In genomic region chr22:35191412-35191811, GRCh38 we compare ENCODE assay signal across 19 cellular contexts.
DNase-seq lines count a peak whose midpoint lies in the region; ATAC-seq, FAIRE-seq and TF ChIP-seq lines count a peak whose summit lies in the region.
"Had no signal": no experiment of that assay in that cellular context is flagged by ENCODE, and none has a peak within 500 bp of the region (broad histone marks: within the 10 kb centered on the region; RNA-seq: fewer than 3 reads in every experiment).

No MANE protein-coding gene starts in this region.

- no peak overlapping the region for H3K27ac ChIP-seq in astrocyte (ENCODE audit: low read depth, low read length)
- H3K27ac ChIP-seq: epithelial cell of prostate, upper lobe of right lung had no signal

- no peaks in the 10 kb centered on the region for H3K27me3 ChIP-seq in astrocyte (ENCODE audit: insufficient read depth, low read length)
- H3K27me3 ChIP-seq: upper lobe of right lung had no signal

- no peak overlapping the region for H2AFZ ChIP-seq in astrocyte (ENCODE audit: low read depth, low read length)

- H3K36me3 ChIP-seq in astrocyte (ENCODE audit: insufficient read depth, low read length): no peaks in the 10 kb centered on the region
- H3K36me3 ChIP-seq: upper lobe of right lung had no signal

- H3K4me1 ChIP-seq in astrocyte (ENCODE audit: insufficient read depth, low read length): no peaks in the 10 kb centered on the region
- H3K4me1 ChIP-seq: upper lobe of right lung had no signal

- H3K27me3 Mint-ChIP-seq in astrocyte (ENCODE audit: low read depth, unreplicated experiment): peaks cover under 1% of the 10 kb centered on the region

- no peaks in the 10 kb centered on the region for H4K20me1 ChIP-seq in astrocyte (ENCODE audit: insufficient read depth, low read length)

- peak overlapping the region; percentile 8 for H3K4me2 ChIP-seq in astrocyte (ENCODE audit: low read length)

- H3K4me3 ChIP-seq in astrocyte (ENCODE audit: insufficient read depth, low read depth, low read length): no peak overlapping the region
- H3K4me3 ChIP-seq: mucosa of descending colon, upper lobe of right lung had no signal

- no peak overlapping the region for H3K4me3 Mint-ChIP-seq in astrocyte (ENCODE audit: unreplicated experiment)
- H3K4me3 Mint-ChIP-seq in stimulated activated effector memory CD8-positive, alpha-beta T cell treated with anti-CD3 and anti-CD28 coated beads, Interleukin-12 subunit alpha, Interleukin-12 subunit beta, amount 100 ng/mL, for 72 hours: no peak overlapping the region
- H3K4me3 Mint-ChIP-seq: central memory CD8-positive, alpha-beta T cell; H9 had no signal

- H3K9me3 Mint-ChIP-seq in astrocyte (ENCODE audit: unreplicated experiment): peaks cover 13% of the 10 kb centered on the region
- H3K9me3 Mint-ChIP-seq in stimulated activated effector memory CD8-positive, alpha-beta T cell treated with anti-CD3 and anti-CD28 coated beads, Interleukin-12 subunit alpha, Interleukin-12 subunit beta, amount 100 ng/mL, for 72 hours: peaks cover 11% of the 10 kb centered on the region
- H3K9me3 Mint-ChIP-seq: central memory CD8-positive, alpha-beta T cell had no signal

- DNase-seq in AG08395 (ENCODE audit: low spot score) (peak; percentile 36), HT1080 (ENCODE audit: low read depth) (peak; percentile 92), astrocyte (ENCODE audit: low read depth) (peak; percentile 34), glomerular visceral epithelial cell (ENCODE audit: extremely low spot score) (peak; percentile 56), NCI-H1694 (lab: John Stamatoyannopoulos, UW) (no peak)
- DNase-seq in stimulated activated CD4-positive, alpha-beta T cell treated with anti-CD3 and anti-CD28 coated beads, Interleukin-4, amount 100 ng/mL, for 24 hours: no peak
- no peak for DNase-seq in stimulated activated effector memory CD8-positive, alpha-beta T cell treated with anti-CD3 and anti-CD28 coated beads, Interleukin-12 subunit alpha, Interleukin-12 subunit beta, amount 100 ng/mL, for 72 hours (ENCODE audit: low spot score in 2 of 2)
- DNase-seq: activated naive CD4-positive, alpha-beta T cell; DMS53; H9; mucosa of descending colon; NCI-H1436; NCI-H526 treated with DMSO at 0.1 percent for 48 hours; SHP77 treated with DMSO at 0.1 percent for 48 hours; stimulated activated CD8-positive, alpha-beta memory T cell treated with anti-CD3 and anti-CD28 coated beads, Interleukin-4, amount 100 ng/mL, for 48 hours; upper lobe of right lung had no signal

- H3K4me1 Mint-ChIP-seq in astrocyte (ENCODE audit: low read depth, unreplicated experiment): peaks cover 6% of the 10 kb centered on the region
- H3K4me1 Mint-ChIP-seq in stimulated activated effector memory CD8-positive, alpha-beta T cell treated with anti-CD3 and anti-CD28 coated beads, Interleukin-12 subunit alpha, Interleukin-12 subunit beta, amount 100 ng/mL, for 72 hours: no peaks in the 10 kb centered on the region
- H3K4me1 Mint-ChIP-seq: central memory CD8-positive, alpha-beta T cell; H9 had no signal

- H3K9me3 ChIP-seq in astrocyte (ENCODE audit: insufficient read depth, low read depth, low read length): no peaks in the 10 kb centered on the region

- FAIRE-seq in astrocyte (lab: Jason Lieb, UNC): no peak

- no peak overlapping the region for H3K27ac Mint-ChIP-seq in astrocyte (ENCODE audit: unreplicated experiment)
- no peak overlapping the region for H3K27ac Mint-ChIP-seq in stimulated activated effector memory CD8-positive, alpha-beta T cell treated with anti-CD3 and anti-CD28 coated beads, Interleukin-12 subunit alpha, Interleukin-12 subunit beta, amount 100 ng/mL, for 72 hours

- no peak for ATAC-seq in GM21367 (IDR thresholded peaks at IDR 0.05; ENCODE audit: unreplicated experiment)
- no peak for ATAC-seq in stimulated activated effector memory CD8-positive, alpha-beta T cell treated with anti-CD3 and anti-CD28 coated beads, Interleukin-12 subunit alpha, Interleukin-12 subunit beta, amount 100 ng/mL, for 72 hours
- ATAC-seq: mucosa of descending colon, upper lobe of right lung had no signal

- no peak overlapping the region for H3K9ac ChIP-seq in astrocyte (ENCODE audit: low read length)

- no peak for TF ChIP-seq CTCF in astrocyte (IDR thresholded peaks at IDR 0.05; ENCODE audit: insufficient read depth, low read depth, low read length)

- no peaks in the 10 kb centered on the region for H3K79me2 ChIP-seq in astrocyte (ENCODE audit: insufficient read depth, low read length)

- H3K36me3 Mint-ChIP-seq in astrocyte (ENCODE audit: low read depth, unreplicated experiment): no peaks in the 10 kb centered on the region
- H3K36me3 Mint-ChIP-seq in stimulated activated effector memory CD8-positive, alpha-beta T cell treated with anti-CD3 and anti-CD28 coated beads, Interleukin-12 subunit alpha, Interleukin-12 subunit beta, amount 100 ng/mL, for 72 hours: no peaks in the 10 kb centered on the region

Comparison
In these comparisons a context has a peak if more than half of its experiments do, and no peak if none do; other contexts are left out.
1. DNase-seq: peak in AG08395 (single experiment), HT1080 (single experiment), astrocyte (single experiment) and glomerular visceral epithelial cell (single experiment); none in stimulated activated CD4-positive, alpha-beta T cell treated with anti-CD3 and anti-CD28 coated beads, Interleukin-4, amount 100 ng/mL, for 24 hours (single experiment), NCI-H1694 (single experiment) and stimulated activated effector memory CD8-positive, alpha-beta T cell treated with anti-CD3 and anti-CD28 coated beads, Interleukin-12 subunit alpha, Interleukin-12 subunit beta, amount 100 ng/mL, for 72 hours (0 of 2).